Comparison of ENCODE assay signal across 8 cellular contexts in the genomic region with DNA sequence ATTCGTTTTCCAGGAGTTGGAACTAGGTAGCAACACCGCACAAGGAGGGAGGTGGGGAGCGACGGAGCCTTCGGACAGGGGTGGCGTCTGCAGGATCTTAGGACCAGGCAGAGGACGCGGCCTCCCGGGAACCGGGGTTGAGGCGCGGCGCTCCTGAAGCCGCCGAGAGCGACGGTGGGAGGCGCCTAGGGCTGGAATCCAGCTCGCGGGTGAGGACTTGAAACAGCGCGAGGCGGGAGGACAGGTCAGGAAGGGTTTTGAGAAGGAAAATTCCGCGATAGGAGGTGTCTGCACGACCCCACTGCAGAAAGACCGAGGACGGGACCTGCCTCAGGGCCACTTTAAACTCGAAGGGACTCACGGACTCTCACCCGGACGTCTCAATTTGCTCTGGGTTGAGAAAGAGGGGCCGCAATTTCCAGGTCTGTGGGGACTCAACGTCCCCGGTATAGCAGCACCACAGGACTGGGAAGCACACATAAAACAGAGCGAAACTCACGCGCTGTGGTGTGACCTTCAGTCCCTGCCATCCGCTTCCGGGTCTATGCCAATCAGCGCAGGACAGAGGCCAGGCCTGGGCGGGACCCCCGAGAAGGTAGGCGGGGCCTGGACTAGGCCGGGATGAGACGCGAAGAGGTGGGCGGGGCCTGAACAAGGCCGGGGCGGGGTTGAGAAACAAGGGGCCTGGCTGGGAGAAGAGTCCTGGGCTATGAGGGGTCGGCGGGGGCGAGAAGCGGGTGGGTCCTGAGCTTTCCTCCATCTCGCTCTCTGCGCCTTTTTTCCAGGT. TPM values are rescaled to one million over a fixed set of nuclear protein-coding genes. Genes with fewer than 3 reads are reported as not detected.
A peak's percentile ranks its signal among the peaks of the same experiment; 100 is the strongest.
DNase-seq lines count a peak whose midpoint lies in the region; ATAC-seq and TF ChIP-seq lines count a peak whose summit lies in the region.

A gene (minus strand): TSS at position 487 of the 787 bp plus-strand sequence. CDS start 7,380 bp downstream, outside the sequence.

- H3K36me3 ChIP-seq in endodermal cell (ENCODE audit: control insufficient read depth, insufficient read depth, low read length) = peaks cover 23% of the 10 kb centered on the region

- H3K36me3 Mint-ChIP-seq in activated CD8-positive, alpha-beta memory T cell treated with anti-CD3 and anti-CD28 coated beads, Interleukin-2, amount 10 ng/mL, durations not matched to agents 7 days and 5 days = peaks cover 44% of the 10 kb centered on the region
- peaks cover 33% of the 10 kb centered on the region for H3K36me3 Mint-ChIP-seq in endodermal cell (ENCODE audit: low read depth)

- H3K4me3 ChIP-seq in AG09309 (ENCODE audit: control insufficient read depth, low read depth, low read length) = peak within 1 kb of the TSS; percentile 54
- peak within 1 kb of the TSS; percentile 96 for H3K4me3 ChIP-seq in endodermal cell (ENCODE audit: low read length)

- H3K27me3 Mint-ChIP-seq in activated CD8-positive, alpha-beta memory T cell treated with anti-CD3 and anti-CD28 coated beads, Interleukin-2, amount 10 ng/mL, durations not matched to agents 7 days and 5 days = no peaks in the 10 kb centered on the region
- no peaks in the 10 kb centered on the region for H3K27me3 Mint-ChIP-seq in endodermal cell (ENCODE audit: insufficient read depth)

- H3K27ac Mint-ChIP-seq in activated CD8-positive, alpha-beta memory T cell treated with anti-CD3 and anti-CD28 coated beads, Interleukin-2, amount 10 ng/mL, durations not matched to agents 7 days and 5 days = peak within 1 kb of the TSS; percentile 94
- H3K27ac Mint-ChIP-seq in endodermal cell = peak within 1 kb of the TSS; percentile 99

- H3K27ac ChIP-seq in endodermal cell (ENCODE audit: low read depth, low read length) = peak within 1 kb of the TSS; percentile 86

- CTCF ChIA-PET in activated CD8-positive, alpha-beta memory T cell treated with anti-CD3 and anti-CD28 coated beads, Interleukin-2, amount 10 ng/mL, durations not matched to agents 7 days and 5 days (lab: Charles Lee) = interaction anchor here (1.2 to 1.5 kb wide), 2 partner anchors 13 to 16 kb away, joined by 3 read pairs; no protein-coding TSS in a partner anchor

- H3K4me1 Mint-ChIP-seq in activated CD8-positive, alpha-beta memory T cell treated with anti-CD3 and anti-CD28 coated beads, Interleukin-2, amount 10 ng/mL, durations not matched to agents 7 days and 5 days = peaks cover 10% of the 10 kb centered on the region
- H3K4me1 Mint-ChIP-seq in endodermal cell = peaks cover 18% of the 10 kb centered on the region

- WGBS in endodermal cell (ENCODE audit: insufficient coverage in 1 of 2, insufficient read length in 1 of 2), 2 experiments = 1 to 2% methylated on average over 20 to 56 of the region's 56 CpGs

- ATAC-seq in HG03280 (IDR thresholded peaks at IDR 0.05; ENCODE audit: unreplicated experiment) = peak; percentile 98
- peak; percentile 100 for ATAC-seq in activated CD8-positive, alpha-beta memory T cell treated with anti-CD3 and anti-CD28 coated beads, Interleukin-2, amount 10 ng/mL, durations not matched to agents 7 days and 5 days

- peak within 1 kb of the TSS; percentile 94 for H3K9ac ChIP-seq in endodermal cell (ENCODE audit: extremely low read depth, low read length, poor library complexity, severe bottlenecking)

- no peaks in the 10 kb centered on the region for H3K27me3 ChIP-seq in endodermal cell (ENCODE audit: control insufficient read depth, insufficient read depth, low read length, poor library complexity, severe bottlenecking)

- DNase-seq in AG09309 (ENCODE audit: low read depth) (peak; percentile 57), NCI-H748 (lab: John Stamatoyannopoulos, UW; ENCODE audit: unreplicated experiment) (peak; percentile 96), endodermal cell (peak; percentile 99), middle frontal gyrus (ENCODE audit: extremely low spot score, low spot score) (peak; percentile 91)
- peak; percentile 96 for DNase-seq in activated CD8-positive, alpha-beta memory T cell treated with anti-CD3 and anti-CD28 coated beads, Interleukin-2, amount 10 ng/mL, durations not matched to agents 7 days and 5 days
- DNase-seq in stimulated activated CD8-positive, alpha-beta memory T cell treated with anti-CD3 and anti-CD28 coated beads, Interleukin-2, amount 100 ng/mL, for 1 hour (ENCODE audit: low read depth in 2 of 2) = peak; percentile 78 to 81

- H3K9me3 ChIP-seq in endodermal cell (ENCODE audit: control insufficient read depth, low read length) = peaks cover 9% of the 10 kb centered on the region

- peaks cover 7% of the 10 kb centered on the region for H3K9me3 Mint-ChIP-seq in activated CD8-positive, alpha-beta memory T cell treated with anti-CD3 and anti-CD28 coated beads, Interleukin-2, amount 10 ng/mL, durations not matched to agents 7 days and 5 days (ENCODE audit: low read depth)
- peaks cover 2% of the 10 kb centered on the region for H3K9me3 Mint-ChIP-seq in endodermal cell

- TF ChIP-seq CTCF in AG09309 (IDR thresholded peaks at IDR 0.05; ENCODE audit: control insufficient read depth, insufficient read depth, low read depth, low read length, missing control alignments) = no peak
- TF ChIP-seq CTCF in endodermal cell (conservative IDR thresholded peaks at IDR 0.05) = no peak

- no peaks in the 10 kb centered on the region for H3K4me1 ChIP-seq in endodermal cell (ENCODE audit: control insufficient read depth, insufficient read depth, low read length)

- peak within 1 kb of the TSS; percentile 88 for H3K4me3 Mint-ChIP-seq in activated CD8-positive, alpha-beta memory T cell treated with anti-CD3 and anti-CD28 coated beads, Interleukin-2, amount 10 ng/mL, durations not matched to agents 7 days and 5 days
- peak within 1 kb of the TSS; percentile 94 for H3K4me3 Mint-ChIP-seq in endodermal cell

- in situ Hi-C loops in GM18951 (cut with MboI; ENCODE audit: low sequenced_read_pairs, unreplicated experiment) = no loop called here

- peak; percentile 86 for TF ChIP-seq POLR2A in GM18951 (IDR thresholded peaks at IDR 0.05; ENCODE audit: extremely low read depth, insufficient read depth, insufficient read length)

RNA-seq across cellular contexts. Expression of the gene that starts here (rescaled TPM):
- total RNA-seq in activated CD8-positive, alpha-beta memory T cell treated with anti-CD3 and anti-CD28 coated beads, Interleukin-2, amount 10 ng/mL, durations not matched to agents 7 days and 5 days = 10 to 100 TPM in 1 of 2 experiments, 1 to 10 TPM in 1; 8.8 to 10.9 TPM
- 10 to 100 TPM; 33.5 to 37.5 TPM for total RNA-seq in endodermal cell
- polyA plus RNA-seq in endodermal cell (2013, experiment 1 of 2) = 20.9 TPM
- 18.1 TPM for polyA plus RNA-seq in endodermal cell (2013, experiment 2 of 2)

Comparison
In these comparisons a context has a peak if more than half of its experiments do, and no peak if none do; other contexts are left out.
1. Peak in every context shown above with its lines: DNase-seq, ATAC-seq, H3K4me3 ChIP-seq and H3K27ac ChIP-seq.